In genomic region chr17:22462461-22462860, GRCh38 we compare ENCODE assay signal across 18 cellular contexts.
"Had no signal": no experiment of that assay in that cellular context is flagged by ENCODE, and none has a peak within 500 bp of the region (broad histone marks: within the 10 kb centered on the region; RNA-seq: fewer than 3 reads in every experiment).

No MANE protein-coding gene starts in this region.

- H3K79me2 ChIP-seq: hepatocyte had no signal

- H2AFZ ChIP-seq: hepatocyte had no signal

- H3K4me3 ChIP-seq: colonic mucosa, dorsolateral prefrontal cortex, esophagus muscularis mucosa, gastroesophageal sphincter, heart left ventricle, hepatocyte, left lung, lower lobe of right lung, mucosa of descending colon had no signal

- H3K9me3 ChIP-seq: colonic mucosa, lower lobe of right lung had no signal

- H3K4me3 Mint-ChIP-seq: naive B cell had no signal

- DNase-seq: colonic mucosa; dermis blood vessel endothelial cell; dorsolateral prefrontal cortex; effector CD4-positive, alpha-beta T cell; effector memory CD4-positive, alpha-beta T cell; foreskin keratinocyte; heart left ventricle; hypothalamus; left cardiac atrium; left lung; left ventricle myocardium superior; lower lobe of right lung; mesenchymal stem cell; mucosa of descending colon; naive B cell had no signal

- H3K4me1 ChIP-seq: colonic mucosa, esophagus muscularis mucosa, foreskin keratinocyte, gastroesophageal sphincter, heart left ventricle, left lung, lower lobe of right lung had no signal

- H3K4me2 ChIP-seq: hepatocyte had no signal

- H3K27me3 Mint-ChIP-seq: naive B cell had no signal

- H3K27me3 ChIP-seq: colonic mucosa, foreskin keratinocyte, heart left ventricle, hepatocyte, left lung had no signal

- H3K27ac ChIP-seq: colonic mucosa, dorsolateral prefrontal cortex, esophagus muscularis mucosa, foreskin keratinocyte, gastroesophageal sphincter, heart left ventricle, hepatocyte, left lung, lower lobe of right lung had no signal

- H3K36me3 ChIP-seq: colonic mucosa, esophagus muscularis mucosa, gastroesophageal sphincter, heart left ventricle, left lung, lower lobe of right lung had no signal

- H3K4me1 Mint-ChIP-seq: naive B cell had no signal
